Comparison of ENCODE assay signal across 27 cellular contexts in the genomic region with DNA sequence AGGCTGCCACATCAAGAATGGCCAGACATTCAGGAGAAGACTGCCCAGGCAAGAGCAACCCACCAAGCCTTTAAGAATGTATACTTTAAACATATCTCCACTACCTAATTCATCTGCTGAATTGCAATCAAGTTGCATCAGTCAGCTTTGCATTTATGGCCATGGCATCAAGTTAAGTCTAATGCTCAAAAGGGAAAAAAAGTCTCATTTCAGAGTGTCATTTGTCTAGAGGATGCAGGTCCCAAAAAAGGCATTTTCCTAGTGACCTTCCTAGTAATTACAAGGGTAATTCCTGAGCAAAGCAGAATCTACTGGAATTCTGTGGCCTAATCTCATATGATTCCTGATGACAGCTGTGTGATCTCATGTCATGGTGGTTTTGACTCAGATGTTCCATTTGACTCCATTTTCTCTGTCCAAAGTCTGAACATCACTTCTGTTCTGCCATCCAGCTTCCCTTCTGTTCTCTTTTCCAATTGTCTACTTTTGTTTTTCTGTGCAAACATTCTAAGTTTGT. TPM values are rescaled to one million over a fixed set of nuclear protein-coding genes. Genes with fewer than 3 reads are reported as not detected.
DNase-seq lines count a peak whose midpoint lies in the region; ATAC-seq, FAIRE-seq and TF ChIP-seq lines count a peak whose summit lies in the region.
"Had no signal": no experiment of that assay in that cellular context is flagged by ENCODE, and none has a peak within 500 bp of the region (broad histone marks: within the 10 kb centered on the region; RNA-seq: fewer than 3 reads in every experiment).

No MANE protein-coding gene starts in this region.

- H3K36me3 Mint-ChIP-seq in astrocyte (ENCODE audit: low read depth, unreplicated experiment) = no peaks in the 10 kb centered on the region
- no peaks in the 10 kb centered on the region for H3K36me3 Mint-ChIP-seq in activated T-helper 17 cell treated with anti-CD3 and anti-CD28 coated beads, Interleukin-2, amount 50 U/mL, for 72 hours (ENCODE audit: low read depth)

- TF ChIP-seq CTCF in astrocyte (IDR thresholded peaks at IDR 0.05; ENCODE audit: insufficient read depth, low read depth, low read length) = no peak
- TF ChIP-seq CTCF in fibroblast of the aortic adventitia (IDR thresholded peaks at IDR 0.05; ENCODE audit: insufficient read depth, low read length) = no peak

- no peak overlapping the region for H3K27ac ChIP-seq in astrocyte (ENCODE audit: low read depth, low read length)
- H3K27ac ChIP-seq: SK-N-MC had no signal

- H3K4me3 Mint-ChIP-seq in astrocyte (ENCODE audit: unreplicated experiment) = no peak overlapping the region
- no peak overlapping the region for H3K4me3 Mint-ChIP-seq in activated T-helper 17 cell treated with anti-CD3 and anti-CD28 coated beads, Interleukin-2, amount 50 U/mL, for 72 hours
- H3K4me3 Mint-ChIP-seq: GM23338, T-helper 17 cell had no signal

- no peaks in the 10 kb centered on the region for H3K36me3 ChIP-seq in astrocyte (ENCODE audit: insufficient read depth, low read length)
- H3K36me3 ChIP-seq: BE2C, MG63 had no signal

- no peaks in the 10 kb centered on the region for H4K20me1 ChIP-seq in astrocyte (ENCODE audit: insufficient read depth, low read length)

- H3K9me3 Mint-ChIP-seq in astrocyte (ENCODE audit: unreplicated experiment) = no peaks in the 10 kb centered on the region
- H3K9me3 Mint-ChIP-seq in activated T-helper 17 cell treated with anti-CD3 and anti-CD28 coated beads, Interleukin-2, amount 50 U/mL, for 72 hours = no peaks in the 10 kb centered on the region
- H3K9me3 Mint-ChIP-seq: GM23338 had no signal

- no peaks in the 10 kb centered on the region for H3K27me3 Mint-ChIP-seq in astrocyte (ENCODE audit: low read depth, unreplicated experiment)
- peaks cover 20% of the 10 kb centered on the region for H3K27me3 Mint-ChIP-seq in activated T-helper 17 cell treated with anti-CD3 and anti-CD28 coated beads, Interleukin-2, amount 50 U/mL, for 72 hours

- H3K9ac ChIP-seq in astrocyte (ENCODE audit: low read length) = no peak overlapping the region

- H3K4me1 Mint-ChIP-seq in astrocyte (ENCODE audit: low read depth, unreplicated experiment) = no peaks in the 10 kb centered on the region
- no peaks in the 10 kb centered on the region for H3K4me1 Mint-ChIP-seq in activated T-helper 17 cell treated with anti-CD3 and anti-CD28 coated beads, Interleukin-2, amount 50 U/mL, for 72 hours
- H3K4me1 Mint-ChIP-seq: GM23338, T-helper 17 cell had no signal

- ATAC-seq in activated T-helper 17 cell treated with anti-CD3 and anti-CD28 coated beads, Interleukin-2, amount 50 U/mL, for 72 hours (replicated peaks) = no peak
- no peak for ATAC-seq in GM19452 (IDR thresholded peaks at IDR 0.05; ENCODE audit: unreplicated experiment)
- ATAC-seq: GM23338, HCT116, T-helper 17 cell had no signal

- no peaks in the 10 kb centered on the region for H3K27me3 ChIP-seq in astrocyte (ENCODE audit: insufficient read depth, low read length)
- H3K27me3 ChIP-seq: BE2C, MG63 had no signal

- H3K4me2 ChIP-seq in astrocyte (ENCODE audit: low read length) = no peak overlapping the region
- H3K4me2 ChIP-seq: GM23338 had no signal

- H3K4me3 ChIP-seq in astrocyte (ENCODE audit: insufficient read depth, low read depth, low read length) = no peak overlapping the region
- no peak overlapping the region for H3K4me3 ChIP-seq in fibroblast of the aortic adventitia (ENCODE audit: low read depth, low read length)
- H3K4me3 ChIP-seq: GM23338, MG63, SK-N-MC had no signal

- peak overlapping the region; percentile 16 for H3K27ac Mint-ChIP-seq in astrocyte (ENCODE audit: unreplicated experiment)
- H3K27ac Mint-ChIP-seq in activated T-helper 17 cell treated with anti-CD3 and anti-CD28 coated beads, Interleukin-2, amount 50 U/mL, for 72 hours = no peak overlapping the region
- H3K27ac Mint-ChIP-seq: GM23338, T-helper 17 cell had no signal

- no peaks in the 10 kb centered on the region for H3K4me1 ChIP-seq in astrocyte (ENCODE audit: insufficient read depth, low read length)
- H3K4me1 ChIP-seq: BE2C had no signal

- no peak for FAIRE-seq in astrocyte (lab: Jason Lieb, UNC)

- H3K9me3 ChIP-seq in astrocyte (ENCODE audit: insufficient read depth, low read depth, low read length) = no peaks in the 10 kb centered on the region
- H3K9me3 ChIP-seq: BE2C had no signal

- H3K79me2 ChIP-seq in astrocyte (ENCODE audit: insufficient read depth, low read length) = no peaks in the 10 kb centered on the region

- DNase-seq in AG08396 (ENCODE audit: low spot score) (peak; percentile 10), LHCN-M2 (ENCODE audit: low read depth) (peak; percentile 87), astrocyte (ENCODE audit: low read depth) (no peak), fibroblast of the aortic adventitia (ENCODE audit: low read depth) (peak; percentile 53), NCI-H2196 treated with DMSO at 0.1 percent for 48 hours (lab: John Stamatoyannopoulos, UW; ENCODE audit: unreplicated experiment) (no peak), Ammon's horn (ENCODE audit: low spot score) (no peak)
- DNase-seq: 8988T, BE2C, COR-L47, DMS79, Kasumi-1, MG63, NCI-H1092, NCI-H2029 treated with DMSO at 0.1 percent for 48 hours, NCI-H345, NCI-H524, NCI-H82, RPMI8226, SHP77, SW 1271, T-helper 17 cell had no signal

- H2AFZ ChIP-seq in astrocyte (ENCODE audit: low read depth, low read length) = no peak overlapping the region
- H2AFZ ChIP-seq: GM23338 had no signal

RNA-seq across cellular contexts. Expression of a gene that starts 7.3 kb away (rescaled TPM):
- total RNA-seq in LHCN-M2 (2014; rRNA removed) = 0.40 TPM in 1 of 2 replicates, not detected in the other
- 0.30 TPM for polyA plus RNA-seq in LHCN-M2 (2012)
- 0.23 TPM in 1 of 2 replicates, not detected in the other for total RNA-seq in astrocyte
- 3.4 and 6.2 TPM in 2 replicates for total RNA-seq in fibroblast of the aortic adventitia (ENCODE audit: low replicate concordance)
- not detected for total RNA-seq in activated T-helper 17 cell treated with anti-CD3 and anti-CD28 coated beads, Interleukin-2, amount 50 U/mL, for 72 hours
- total RNA-seq: GM23338, OCI-LY7, T-helper 17 cell had no signal
- polyA plus RNA-seq: GM23338 had no signal

Comparison
In these comparisons a context has a peak if more than half of its experiments do, and no peak if none do; other contexts are left out.
1. DNase-seq: peak in AG08396 (single experiment), LHCN-M2 (single experiment) and fibroblast of the aortic adventitia (single experiment); none in astrocyte (single experiment), NCI-H2196 treated with DMSO at 0.1 percent for 48 hours (single experiment) and Ammon's horn (single experiment).